9 cellular contexts compared by ENCODE assay signal in genomic region chr22:46043339-46043738, GRCh38.
DNase-seq lines count a peak whose midpoint lies in the region; ATAC-seq lines count a peak whose summit lies in the region.
"Had no signal": no experiment of that assay in that cellular context is flagged by ENCODE, and none has a peak within 500 bp of the region (broad histone marks: within the 10 kb centered on the region; RNA-seq: fewer than 3 reads in every experiment).

No MANE protein-coding gene starts in this region.

- no peaks in the 10 kb centered on the region for H3K27me3 Mint-ChIP-seq in natural killer cell treated with Interleukin-12 subunit alpha and Interleukin-12 subunit beta and Interleukin-15 and Interleukin-18, amount 100 ng/mL, for 72 hours

- H3K27ac ChIP-seq in ACC112 (ENCODE audit: low read depth, low read length) = peak overlapping the region; percentile 45

- H3K9me3 Mint-ChIP-seq in natural killer cell treated with Interleukin-12 subunit alpha and Interleukin-12 subunit beta and Interleukin-15 and Interleukin-18, amount 100 ng/mL, for 72 hours = no peaks in the 10 kb centered on the region

- no peaks in the 10 kb centered on the region for H3K36me3 Mint-ChIP-seq in natural killer cell treated with Interleukin-12 subunit alpha and Interleukin-12 subunit beta and Interleukin-15 and Interleukin-18, amount 100 ng/mL, for 72 hours

- ATAC-seq in natural killer cell treated with Interleukin-12 subunit alpha and Interleukin-12 subunit beta and Interleukin-15 and Interleukin-18, amount 100 ng/mL, for 72 hours = no peak
- ATAC-seq in HG02981 (IDR thresholded peaks at IDR 0.05; ENCODE audit: unreplicated experiment) = no peak
- ATAC-seq in HG03095 (IDR thresholded peaks at IDR 0.05; ENCODE audit: unreplicated experiment) = no peak
- no peak for ATAC-seq in HG03378 (IDR thresholded peaks at IDR 0.05; ENCODE audit: unreplicated experiment)

- H3K4me3 Mint-ChIP-seq in natural killer cell treated with Interleukin-12 subunit alpha and Interleukin-12 subunit beta and Interleukin-15 and Interleukin-18, amount 100 ng/mL, for 72 hours = peak overlapping the region; percentile 75

- peak overlapping the region; percentile 85 for H2AFZ ChIP-seq in ACC112 (ENCODE audit: low read length, unreplicated experiment)

- H3K36me3 ChIP-seq in ACC112 (ENCODE audit: insufficient read depth, low read length) (no peaks in the 10 kb centered on the region), MG63 (no peaks in the 10 kb centered on the region; the same call in 1 of the 2 replicates), endocrine pancreas (ENCODE audit: control insufficient read depth, insufficient read depth, low read length) (peaks cover 2% of the 10 kb centered on the region)

- H3K9ac ChIP-seq in endocrine pancreas (ENCODE audit: control insufficient read depth, insufficient read depth, low read length) = peak overlapping the region; percentile 69

- H3K4me1 Mint-ChIP-seq in natural killer cell treated with Interleukin-12 subunit alpha and Interleukin-12 subunit beta and Interleukin-15 and Interleukin-18, amount 100 ng/mL, for 72 hours (ENCODE audit: low read depth in 2 of 2) = peaks cover 0 to 19% of the 10 kb centered on the region in 2 donors

- peak overlapping the region; percentile 60 to 87 for H3K27ac Mint-ChIP-seq in natural killer cell treated with Interleukin-12 subunit alpha and Interleukin-12 subunit beta and Interleukin-15 and Interleukin-18, amount 100 ng/mL, for 72 hours

- H3K27me3 ChIP-seq in ACC112 (ENCODE audit: insufficient read depth, low read length) (no peaks in the 10 kb centered on the region), MG63 (no peaks in the 10 kb centered on the region), endocrine pancreas (ENCODE audit: control insufficient read depth, insufficient read depth, low read length) (no peaks in the 10 kb centered on the region)

- H3K79me2 ChIP-seq in ACC112 (ENCODE audit: control insufficient read depth, insufficient read depth, low read length, unreplicated experiment) = peaks cover 37% of the 10 kb centered on the region

- H3K4me3 ChIP-seq in ACC112 (ENCODE audit: low read depth, low read length) = peak overlapping the region; percentile 87
- peak overlapping the region; percentile 60 for H3K4me3 ChIP-seq in MG63
- H3K4me3 ChIP-seq in endocrine pancreas (ENCODE audit: control insufficient read depth, insufficient read depth, low read length) = no peak overlapping the region

- H3K4me1 ChIP-seq in ACC112 (ENCODE audit: control insufficient read depth, insufficient read depth, low read length, unreplicated experiment) (peaks cover 11% of the 10 kb centered on the region), endocrine pancreas (ENCODE audit: control insufficient read depth, insufficient read depth, low read length) (no peaks in the 10 kb centered on the region)

- H3K9me3 ChIP-seq in MG63 (no peaks in the 10 kb centered on the region), endocrine pancreas (ENCODE audit: control insufficient read depth, low read length) (no peaks in the 10 kb centered on the region)

- DNase-seq in MG63 = no peak
- DNase-seq in natural killer cell treated with Interleukin-12 subunit alpha and Interleukin-12 subunit beta and Interleukin-15 and Interleukin-18, amount 100 ng/mL, for 72 hours (ENCODE audit: low spot score) = no peak
- no peak for DNase-seq in NCI-H1694 (lab: John Stamatoyannopoulos, UW)
- DNase-seq: NCI-H524 treated with DMSO at 0.1 percent for 48 hours had no signal
